1 cellular context compared by ENCODE assay signal in the genomic region with DNA sequence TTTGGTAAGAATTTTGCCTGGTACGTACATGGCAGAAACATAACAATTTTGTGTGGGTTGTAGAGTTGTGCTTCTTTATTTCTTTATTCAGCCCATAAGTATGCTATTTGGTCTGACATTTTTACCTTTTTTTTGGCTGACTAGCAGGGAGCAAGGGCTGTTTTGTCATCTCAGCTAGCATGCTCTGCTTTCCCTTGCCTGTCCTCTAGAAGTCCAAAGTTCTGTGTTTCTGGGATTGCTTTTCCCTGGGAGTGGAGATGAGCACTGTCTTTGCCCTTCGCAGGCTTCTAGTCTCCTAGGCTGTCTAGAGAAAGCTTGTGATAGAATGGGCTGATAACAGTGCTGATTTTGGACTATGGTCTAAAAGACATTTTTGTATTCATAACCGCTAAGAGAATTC.
TF ChIP-seq lines count a peak whose summit lies in the region.

No MANE protein-coding gene starts in this region.

TF ChIP-seq in HepG2, 621 proteins besides CTCF, POLR2A, EP300 and RAD21:
- TF ChIP-seq MTA3 (CRISPR knock-in tag; IDR thresholded peaks at IDR 0.05) (no peak), ZNF850 (CRISPR knock-in tag; conservative IDR thresholded peaks at IDR 0.05) (no peak), ZC3H13 (CRISPR knock-in tag; IDR thresholded peaks at IDR 0.05) (no peak), RCOR2 (CRISPR knock-in tag; IDR thresholded peaks at IDR 0.05) (peak; percentile 46; the same call in 1 of the 2 replicates), ZNF10 (CRISPR knock-in tag; IDR thresholded peaks at IDR 0.05; ENCODE audit: borderline replicate concordance, low read depth) (no peak), SRY (CRISPR knock-in tag; IDR thresholded peaks at IDR 0.05) (no peak), ZNF12 (CRISPR knock-in tag; IDR thresholded peaks at IDR 0.05) (peak; percentile 99), MIXL1 (CRISPR knock-in tag; IDR thresholded peaks at IDR 0.05) (no peak), HNF4A (CRISPR knock-in tag; IDR thresholded peaks at IDR 0.05) (peak; percentile 71; the same call in 1 of the 2 replicates), ZBTB3 (CRISPR knock-in tag; IDR thresholded peaks at IDR 0.05; ENCODE audit: borderline replicate concordance, low read depth) (no peak), NFATC3 (CRISPR knock-in tag; IDR thresholded peaks at IDR 0.05) (no peak), RAD51 (IDR thresholded peaks at IDR 0.05; ENCODE audit: borderline replicate concordance) (no peak)
- TF ChIP-seq, protein P1, sequence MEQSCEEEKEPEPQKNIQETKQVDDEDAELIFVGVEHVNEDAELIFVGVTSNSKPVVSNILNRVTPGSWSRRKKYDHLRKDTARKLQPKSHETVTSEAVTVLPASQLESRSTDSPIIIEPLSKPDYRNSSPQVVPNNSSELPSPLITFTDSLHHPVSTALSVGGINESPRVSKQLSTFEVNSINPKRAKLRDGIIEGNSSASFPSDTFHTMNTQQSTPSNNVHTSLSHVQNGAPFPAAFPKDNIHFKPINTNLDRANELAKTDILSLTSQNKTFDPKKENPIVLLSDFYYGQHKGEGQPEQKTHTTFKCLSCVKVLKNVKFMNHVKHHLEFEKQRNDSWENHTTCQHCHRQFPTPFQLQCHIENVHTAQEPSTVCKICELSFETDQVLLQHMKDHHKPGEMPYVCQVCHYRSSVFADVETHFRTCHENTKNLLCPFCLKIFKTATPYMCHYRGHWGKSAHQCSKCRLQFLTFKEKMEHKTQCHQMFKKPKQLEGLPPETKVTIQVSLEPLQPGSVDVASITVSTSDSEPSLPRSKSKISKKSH (CRISPR knock-in tag; IDR thresholded peaks at IDR 0.05; ENCODE audit: borderline replicate concordance): no peak
- TF ChIP-seq, protein P2, sequence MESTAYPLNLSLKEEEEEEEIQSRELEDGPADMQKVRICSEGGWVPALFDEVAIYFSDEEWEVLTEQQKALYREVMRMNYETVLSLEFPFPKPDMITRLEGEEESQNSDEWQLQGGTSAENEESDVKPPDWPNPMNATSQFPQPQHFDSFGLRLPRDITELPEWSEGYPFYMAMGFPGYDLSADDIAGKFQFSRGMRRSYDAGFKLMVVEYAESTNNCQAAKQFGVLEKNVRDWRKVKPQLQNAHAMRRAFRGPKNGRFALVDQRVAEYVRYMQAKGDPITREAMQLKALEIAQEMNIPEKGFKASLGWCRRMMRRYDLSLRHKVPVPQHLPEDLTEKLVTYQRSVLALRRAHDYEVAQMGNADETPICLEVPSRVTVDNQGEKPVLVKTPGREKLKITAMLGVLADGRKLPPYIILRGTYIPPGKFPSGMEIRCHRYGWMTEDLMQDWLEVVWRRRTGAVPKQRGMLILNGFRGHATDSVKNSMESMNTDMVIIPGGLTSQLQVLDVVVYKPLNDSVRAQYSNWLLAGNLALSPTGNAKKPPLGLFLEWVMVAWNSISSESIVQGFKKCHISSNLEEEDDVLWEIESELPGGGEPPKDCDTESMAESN (CRISPR knock-in tag; conservative IDR thresholded peaks at IDR 0.05): peak; percentile 99
- TF ChIP-seq, protein P3, sequence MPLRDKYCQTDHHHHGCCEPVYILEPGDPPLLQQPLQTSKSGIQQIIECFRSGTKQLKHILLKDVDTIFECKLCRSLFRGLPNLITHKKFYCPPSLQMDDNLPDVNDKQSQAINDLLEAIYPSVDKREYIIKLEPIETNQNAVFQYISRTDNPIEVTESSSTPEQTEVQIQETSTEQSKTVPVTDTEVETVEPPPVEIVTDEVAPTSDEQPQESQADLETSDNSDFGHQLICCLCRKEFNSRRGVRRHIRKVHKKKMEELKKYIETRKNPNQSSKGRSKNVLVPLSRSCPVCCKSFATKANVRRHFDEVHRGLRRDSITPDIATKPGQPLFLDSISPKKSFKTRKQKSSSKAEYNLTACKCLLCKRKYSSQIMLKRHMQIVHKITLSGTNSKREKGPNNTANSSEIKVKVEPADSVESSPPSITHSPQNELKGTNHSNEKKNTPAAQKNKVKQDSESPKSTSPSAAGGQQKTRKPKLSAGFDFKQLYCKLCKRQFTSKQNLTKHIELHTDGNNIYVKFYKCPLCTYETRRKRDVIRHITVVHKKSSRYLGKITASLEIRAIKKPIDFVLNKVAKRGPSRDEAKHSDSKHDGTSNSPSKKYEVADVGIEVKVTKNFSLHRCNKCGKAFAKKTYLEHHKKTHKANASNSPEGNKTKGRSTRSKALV (CRISPR knock-in tag; IDR thresholded peaks at IDR 0.05): no peak
- TF ChIP-seq, protein P4, sequence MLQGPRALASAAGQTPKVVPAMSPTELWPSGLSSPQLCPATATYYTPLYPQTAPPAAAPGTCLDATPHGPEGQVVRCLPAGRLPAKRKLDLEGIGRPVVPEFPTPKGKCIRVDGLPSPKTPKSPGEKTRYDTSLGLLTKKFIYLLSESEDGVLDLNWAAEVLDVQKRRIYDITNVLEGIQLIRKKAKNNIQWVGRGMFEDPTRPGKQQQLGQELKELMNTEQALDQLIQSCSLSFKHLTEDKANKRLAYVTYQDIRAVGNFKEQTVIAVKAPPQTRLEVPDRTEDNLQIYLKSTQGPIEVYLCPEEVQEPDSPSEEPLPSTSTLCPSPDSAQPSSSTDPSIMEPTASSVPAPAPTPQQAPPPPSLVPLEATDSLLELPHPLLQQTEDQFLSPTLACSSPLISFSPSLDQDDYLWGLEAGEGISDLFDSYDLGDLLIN (CRISPR knock-in tag; IDR thresholded peaks at IDR 0.05; ENCODE audit: borderline replicate concordance): no peak
- TF ChIP-seq, protein P5, sequence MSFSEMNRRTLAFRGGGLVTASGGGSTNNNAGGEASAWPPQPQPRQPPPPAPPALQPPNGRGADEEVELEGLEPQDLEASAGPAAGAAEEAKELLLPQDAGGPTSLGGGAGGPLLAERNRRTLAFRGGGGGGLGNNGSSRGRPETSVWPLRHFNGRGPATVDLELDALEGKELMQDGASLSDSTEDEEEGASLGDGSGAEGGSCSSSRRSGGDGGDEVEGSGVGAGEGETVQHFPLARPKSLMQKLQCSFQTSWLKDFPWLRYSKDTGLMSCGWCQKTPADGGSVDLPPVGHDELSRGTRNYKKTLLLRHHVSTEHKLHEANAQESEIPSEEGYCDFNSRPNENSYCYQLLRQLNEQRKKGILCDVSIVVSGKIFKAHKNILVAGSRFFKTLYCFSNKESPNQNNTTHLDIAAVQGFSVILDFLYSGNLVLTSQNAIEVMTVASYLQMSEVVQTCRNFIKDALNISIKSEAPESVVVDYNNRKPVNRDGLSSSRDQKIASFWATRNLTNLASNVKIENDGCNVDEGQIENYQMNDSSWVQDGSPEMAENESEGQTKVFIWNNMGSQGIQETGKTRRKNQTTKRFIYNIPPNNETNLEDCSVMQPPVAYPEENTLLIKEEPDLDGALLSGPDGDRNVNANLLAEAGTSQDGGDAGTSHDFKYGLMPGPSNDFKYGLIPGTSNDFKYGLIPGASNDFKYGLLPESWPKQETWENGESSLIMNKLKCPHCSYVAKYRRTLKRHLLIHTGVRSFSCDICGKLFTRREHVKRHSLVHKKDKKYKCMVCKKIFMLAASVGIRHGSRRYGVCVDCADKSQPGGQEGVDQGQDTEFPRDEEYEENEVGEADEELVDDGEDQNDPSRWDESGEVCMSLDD (CRISPR knock-in tag; IDR thresholded peaks at IDR 0.05; ENCODE audit: borderline replicate concordance): no peak
